In genomic region chr1:23798662-23799142, GRCh38 we compare ENCODE assay signal across 8 cellular contexts. TPM values are rescaled to one million over a fixed set of nuclear protein-coding genes. Genes with fewer than 3 reads are reported as not detected.
DNase-seq lines count a peak whose midpoint lies in the region; ATAC-seq, FAIRE-seq and TF ChIP-seq lines count a peak whose summit lies in the region.

No MANE protein-coding gene starts in this region.

- DNase-seq in AG04449 (ENCODE audit: low read depth, low spot score) (no peak), K562 (ENCODE audit: extremely low read depth in 1 of 4, low spot score in 3 of 4) (peak; percentile 43 to 70 (median 52)), mucosa of gallbladder (ENCODE audit: low spot score) (peak; percentile 59), NCI-H526 (lab: John Stamatoyannopoulos, UW) (no peak), HuH-7.5 (ENCODE audit: low spot score) (no peak), HEK293T (ENCODE audit: extremely low spot score) (no peak)

- intact Hi-C loops in K562 (cut with micrococcal nuclease) = no loop called here

- peak overlapping the region; percentile 89 for H3K27ac ChIP-seq in HUES48 (ENCODE audit: low read depth, low read length)
- H3K27ac ChIP-seq in K562 (ENCODE audit: extremely low read depth, low read depth, low read length) = peak overlapping the region; percentile 74

- H3K4me2 ChIP-seq in K562 (ENCODE audit: insufficient read depth, low read length) = peak overlapping the region; percentile 96; the same call in 1 of the 2 replicates

- peaks cover 24% of the 10 kb centered on the region for H3K79me2 ChIP-seq in K562 (ENCODE audit: control insufficient read depth, insufficient read depth, low read length)

- peaks cover 5% of the 10 kb centered on the region; the same call in 1 of the 2 replicates for H3K27me3 ChIP-seq in HUES48 (ENCODE audit: control insufficient read depth, insufficient read depth, low read length)
- no peaks in the 10 kb centered on the region for H3K27me3 ChIP-seq in K562 (ENCODE audit: control insufficient read depth in 2 of 2, insufficient read depth in 2 of 2, low read length in 2 of 2)

- BruUV-seq in K562 (replicated peaks; lab: Mats Ljungman, UMichigan) = no TSS peak

- H3K4me3 ChIP-seq in AG04449 (ENCODE audit: low read depth, low read length) = peak overlapping the region; percentile 85; the same call in 1 of the 2 replicates
- H3K4me3 ChIP-seq in HUES48 (ENCODE audit: low read depth, low read length) = no peak overlapping the region
- H3K4me3 ChIP-seq in K562 = no peak overlapping the region

- CTCF ChIA-PET in AG04449 (lab: Yijun Ruan, JAX) = interaction anchor here (0.8 to 1.4 kb wide), 6 partner anchors 9 to 27 kb away, joined by 3 to 6 read pairs (median 3); no protein-coding TSS in a partner anchor
- CTCF ChIA-PET in K562 (lab: Yijun Ruan, JAX; ENCODE audit: low intra/inter-chr PET ratio) = no interaction called here
- CTCF ChIA-PET in HEK293T (lab: Yijun Ruan, JAX) = interaction anchor here (1.0 to 1.1 kb wide), 2 partner anchors 12 to 66 kb away, joined by 3 to 5 read pairs; no protein-coding TSS in a partner anchor

- H3K4me1 ChIP-seq in HUES48 (ENCODE audit: control insufficient read depth, insufficient read depth, low read length) (peaks cover 8% of the 10 kb centered on the region), K562 (replicated peaks in 1 of 2; ENCODE audit: control insufficient read depth in 2 of 2, insufficient read depth in 2 of 2, low read length in 2 of 2) (peaks cover 21 to 55% of the 10 kb centered on the region in 2 experiments)

- peaks cover 5% of the 10 kb centered on the region for H3K9me1 ChIP-seq in K562 (ENCODE audit: control insufficient read depth, insufficient read depth, low read length)

- H3K9ac ChIP-seq in HUES48 (ENCODE audit: low read depth, low read length) (no peak overlapping the region), K562 (ENCODE audit: insufficient read depth in 1 of 2, low read depth in 2 of 2, low read length in 2 of 2) (peak overlapping the region; percentile 70 to 93)

- TF ChIP-seq CTCF in AG04449 (IDR thresholded peaks at IDR 0.05; ENCODE audit: insufficient read depth, low read length, missing control alignments) (no peak), K562 (IDR thresholded peaks at IDR 0.05 in 2 of 3, conservative IDR thresholded peaks at IDR 0.05 in 1 of 3; ENCODE audit: insufficient read depth in 2 of 3, low read depth in 1 of 3, low read length in 3 of 3) (peak; percentile 60 to 71 (median 60))

- TF ChIP-seq RAD21 in K562 (CRISPR knock-in tag; conservative IDR thresholded peaks at IDR 0.05 in 1 of 2, IDR thresholded peaks at IDR 0.05 in 1 of 2) = peak in 1 of 2 experiments; percentile 26; a peak in 1 of 4 replicates

- H2AFZ ChIP-seq in K562 (ENCODE audit: low read depth, low read length) = no peak overlapping the region

- H4K20me1 ChIP-seq in K562 (replicated peaks; ENCODE audit: control insufficient read depth, insufficient read depth, low read length) = no peaks in the 10 kb centered on the region

- H3K9me3 ChIP-seq in HUES48 (ENCODE audit: control insufficient read depth, insufficient read depth, low read length) (no peaks in the 10 kb centered on the region), K562 (replicated peaks; ENCODE audit: control insufficient read depth, insufficient read depth, low read depth, low read length) (no peaks in the 10 kb centered on the region)

- peaks cover 38% of the 10 kb centered on the region for H3K36me3 ChIP-seq in HUES48 (ENCODE audit: control insufficient read depth, insufficient read depth, low read length)
- peaks cover 52% of the 10 kb centered on the region; the same call in 2 of the 3 replicates for H3K36me3 ChIP-seq in K562 (ENCODE audit: control insufficient read depth, insufficient read depth, low read length)

- peak; percentile 33 for ATAC-seq in K562
- no peak for ATAC-seq in GM21526 (IDR thresholded peaks at IDR 0.05; ENCODE audit: low FRiP score, unreplicated experiment)

- FAIRE-seq in K562 (lab: Jason Lieb, UNC) = no peak

- POLR2A ChIA-PET in AG04449 (lab: Yijun Ruan, JAX) (interaction anchor here (1.1 to 2.7 kb wide), 3 partner anchors 19 to 248 kb away, joined by 3 to 10 read pairs (median 6); partner anchors contain the start of gene HMGCL), K562 (lab: Yijun Ruan, JAX) (interaction anchor here (0.6 to 6.8 kb wide), 9 partner anchors 8 to 91 kb away, joined by 3 to 71 read pairs (median 4); partner anchors contain the start of genes LYPLA2 and PITHD1), HEK293T (lab: Yijun Ruan, JAX) (interaction anchor here (0.6 to 2.6 kb wide), 3 partner anchors 8 to 21 kb away, joined by 3 to 18 read pairs (median 6); partner anchors contain the start of gene PITHD1)

- no peak for TF ChIP-seq EP300 in K562 (IDR thresholded peaks at IDR 0.05; ENCODE audit: low read length)

- WGBS in K562 (ENCODE audit: insufficient coverage, low coverage, missing lambda C conversion rate) = 78% methylated on average over 12 of the region's 12 CpGs

- in situ Hi-C loops in K562 (cut with MboI) = no loop called here

- no peak for TF ChIP-seq POLR2A in K562 (conservative IDR thresholded peaks at IDR 0.05)

RNA-seq across cellular contexts. Expression of gene GALE, which starts 1.9 kb away (rescaled TPM):
- total RNA-seq in K562 (2011; cell fraction: chromatin; rRNA removed; ENCODE audit: low replicate concordance) = 48.0 and 134 TPM in 2 replicates
- total RNA-seq in K562 (2011; cell fraction: nucleolus; rRNA removed) = 107 and 108 TPM in 2 replicates
- total RNA-seq in K562 (2011; cell fraction: nucleoplasm; rRNA removed) = 54.4 and 66.4 TPM in 2 replicates
- total RNA-seq in K562 (2014; rRNA removed) (130 and 133 TPM in 2 replicates), K562 (2014; rRNA removed; fragmentation: Illumina TruSeq; extraction: Trizol) (36.8 and 48.3 TPM in 2 replicates), K562 (2015; rRNA removed; fragmentation: Illumina TruSeq; extraction: Trizol) (86.2 and 91.3 TPM in 2 replicates), K562 (2021) (108 and 112 TPM in 2 replicates), mucosa of gallbladder (111 TPM)
- polyA plus RNA-seq in K562 (2011; rRNA removed) (88.3 and 104 TPM in 2 replicates), K562 (2014; fragmentation: Illumina TruSeq; extraction: Trizol) (96.6 and 108 TPM in 2 replicates), K562 (2014; fragmentation: Nextera tagmentation; extraction: Ambion mirVana) (10 to 100 TPM in 1 of 2 experiments, 1 to 10 TPM in 1; 8.4 to 48.4 TPM), K562 (2014; rRNA removed) (125 and 139 TPM in 2 replicates)
- 132 and 175 TPM in 2 replicates for polyA plus RNA-seq in K562 (2011; cell fraction: cytosol; rRNA removed)
- polyA plus RNA-seq in K562 (2011; cell fraction: nucleus; rRNA removed) = 105 and 111 TPM in 2 replicates
- polyA plus RNA-seq in K562 (2012) = 89.3 and 129 TPM in 2 replicates
- 33.6 and 40.5 TPM in 2 replicates for polyA minus RNA-seq in K562 (2011; rRNA and poly(A)+ RNA removed)
- 29.0 and 36.3 TPM in 2 replicates for polyA minus RNA-seq in K562 (2011; cell fraction: cytosol; rRNA and poly(A)+ RNA removed)
- 28.5 and 41.0 TPM in 2 replicates for polyA minus RNA-seq in K562 (2011; cell fraction: nucleus; rRNA and poly(A)+ RNA removed)

RNA-seq across cellular contexts. Expression of gene LYPLA2, which starts 7.8 kb away (rescaled TPM):
- 27.3 and 126 TPM in 2 replicates for total RNA-seq in K562 (2011; cell fraction: chromatin; rRNA removed; ENCODE audit: low replicate concordance)
- total RNA-seq in K562 (2011; cell fraction: nucleolus; rRNA removed) = 89.4 and 103 TPM in 2 replicates
- 56.7 and 62.0 TPM in 2 replicates for total RNA-seq in K562 (2011; cell fraction: nucleoplasm; rRNA removed)
- total RNA-seq in K562 (2014; rRNA removed) (126 and 144 TPM in 2 replicates), K562 (2014; rRNA removed; fragmentation: Illumina TruSeq; extraction: Trizol) (17.4 and 25.8 TPM in 2 replicates), K562 (2015; rRNA removed; fragmentation: Illumina TruSeq; extraction: Trizol) (56.5 and 58.4 TPM in 2 replicates), K562 (2021) (108 and 109 TPM in 2 replicates), mucosa of gallbladder (63.2 TPM)
- polyA plus RNA-seq in K562 (2011; rRNA removed) (60.1 and 72.7 TPM in 2 replicates), K562 (2014; fragmentation: Illumina TruSeq; extraction: Trizol) (90.2 and 141 TPM in 2 replicates), K562 (2014; fragmentation: Nextera tagmentation; extraction: Ambion mirVana) (1 to 10 TPM; 3.9 to 9.9 TPM), K562 (2014; rRNA removed) (127 and 128 TPM in 2 replicates)
- 89.6 and 223 TPM in 2 replicates for polyA plus RNA-seq in K562 (2011; cell fraction: cytosol; rRNA removed)
- 141 and 217 TPM in 2 replicates for polyA plus RNA-seq in K562 (2011; cell fraction: nucleus; rRNA removed)
- polyA plus RNA-seq in K562 (2012) = 97.6 and 103 TPM in 2 replicates
- polyA minus RNA-seq in K562 (2011; rRNA and poly(A)+ RNA removed) = 21.3 and 39.9 TPM in 2 replicates
- polyA minus RNA-seq in K562 (2011; cell fraction: cytosol; rRNA and poly(A)+ RNA removed) = 64.0 and 69.4 TPM in 2 replicates
- 25.7 and 26.4 TPM in 2 replicates for polyA minus RNA-seq in K562 (2011; cell fraction: nucleus; rRNA and poly(A)+ RNA removed)

RNA-seq across cellular contexts. Expression of gene PITHD1, which starts 20.5 kb away (rescaled TPM):
- 96.3 and 113 TPM in 2 replicates for total RNA-seq in K562 (2011; cell fraction: chromatin; rRNA removed; ENCODE audit: low replicate concordance)
- 53.2 and 60.7 TPM in 2 replicates for total RNA-seq in K562 (2011; cell fraction: nucleolus; rRNA removed)
- total RNA-seq in K562 (2011; cell fraction: nucleoplasm; rRNA removed) = 112 and 144 TPM in 2 replicates
- 149 and 175 TPM in 2 replicates for total RNA-seq in K562 (2014; rRNA removed)
- 172 and 175 TPM in 2 replicates for total RNA-seq in K562 (2014; rRNA removed; fragmentation: Illumina TruSeq; extraction: Trizol)
- 144 and 151 TPM in 2 replicates for total RNA-seq in K562 (2015; rRNA removed; fragmentation: Illumina TruSeq; extraction: Trizol)
- total RNA-seq in K562 (2021) = 126 and 141 TPM in 2 replicates
- polyA plus RNA-seq in K562 (2011; rRNA removed) = 159 and 167 TPM in 2 replicates
- polyA plus RNA-seq in K562 (2011; cell fraction: cytosol; rRNA removed) = 81.9 and 157 TPM in 2 replicates
- 74.8 and 105 TPM in 2 replicates for polyA plus RNA-seq in K562 (2011; cell fraction: nucleus; rRNA removed)
- polyA plus RNA-seq in K562 (2012) = 80.0 and 120 TPM in 2 replicates
- polyA plus RNA-seq in K562 (2014; fragmentation: Illumina TruSeq; extraction: Trizol) = 133 and 138 TPM in 2 replicates
- polyA plus RNA-seq in K562 (2014; fragmentation: Nextera tagmentation; extraction: Ambion mirVana) = 10 to 100 TPM; 46.5 to 51.7 TPM
- polyA plus RNA-seq in K562 (2014; rRNA removed) = 159 and 175 TPM in 2 replicates
- 59.4 and 74.4 TPM in 2 replicates for polyA minus RNA-seq in K562 (2011; rRNA and poly(A)+ RNA removed)
- polyA minus RNA-seq in K562 (2011; cell fraction: cytosol; rRNA and poly(A)+ RNA removed) = 29.4 and 34.5 TPM in 2 replicates
- polyA minus RNA-seq in K562 (2011; cell fraction: nucleus; rRNA and poly(A)+ RNA removed) = 17.0 and 32.8 TPM in 2 replicates
- total RNA-seq in mucosa of gallbladder = 49.0 TPM

RNA-seq across cellular contexts. Expression of gene HMGCL, which starts 26.5 kb away (rescaled TPM):
- total RNA-seq in K562 (2011; cell fraction: chromatin; rRNA removed; ENCODE audit: low replicate concordance) = 44.6 and 54.9 TPM in 2 replicates
- 33.6 and 36.7 TPM in 2 replicates for total RNA-seq in K562 (2011; cell fraction: nucleolus; rRNA removed)
- 43.8 and 70.2 TPM in 2 replicates for total RNA-seq in K562 (2011; cell fraction: nucleoplasm; rRNA removed)
- total RNA-seq in K562 (2014; rRNA removed) (24.2 TPM in 2 replicates), K562 (2014; rRNA removed; fragmentation: Illumina TruSeq; extraction: Trizol) (14.7 and 18.8 TPM in 2 replicates), K562 (2015; rRNA removed; fragmentation: Illumina TruSeq; extraction: Trizol) (15.5 and 18.0 TPM in 2 replicates), K562 (2021) (19.5 and 20.3 TPM in 2 replicates), mucosa of gallbladder (57.6 TPM)
- polyA plus RNA-seq in K562 (2011; rRNA removed) (37.8 and 43.1 TPM in 2 replicates), K562 (2014; fragmentation: Illumina TruSeq; extraction: Trizol) (22.6 and 23.9 TPM in 2 replicates), K562 (2014; fragmentation: Nextera tagmentation; extraction: Ambion mirVana) (10 to 100 TPM; 73.0 to 82.2 TPM), K562 (2014; rRNA removed) (23.2 and 24.6 TPM in 2 replicates)
- 29.4 and 39.5 TPM in 2 replicates for polyA plus RNA-seq in K562 (2011; cell fraction: cytosol; rRNA removed)
- 22.1 and 29.0 TPM in 2 replicates for polyA plus RNA-seq in K562 (2011; cell fraction: nucleus; rRNA removed)
- 21.8 and 49.2 TPM in 2 replicates for polyA plus RNA-seq in K562 (2012)
- polyA minus RNA-seq in K562 (2011; rRNA and poly(A)+ RNA removed) = 26.6 and 26.7 TPM in 2 replicates
- polyA minus RNA-seq in K562 (2011; cell fraction: cytosol; rRNA and poly(A)+ RNA removed) = 9.7 and 10.6 TPM in 2 replicates
- polyA minus RNA-seq in K562 (2011; cell fraction: nucleus; rRNA and poly(A)+ RNA removed) = 8.5 and 13.7 TPM in 2 replicates

RNA-seq across cellular contexts. Expression of gene ELOA, which starts 55.4 kb away (rescaled TPM):
- 40.0 and 60.8 TPM in 2 replicates for total RNA-seq in K562 (2011; cell fraction: chromatin; rRNA removed; ENCODE audit: low replicate concordance)
- total RNA-seq in K562 (2011; cell fraction: nucleolus; rRNA removed) = 22.4 and 23.7 TPM in 2 replicates
- 31.1 and 33.1 TPM in 2 replicates for total RNA-seq in K562 (2011; cell fraction: nucleoplasm; rRNA removed)
- total RNA-seq in K562 (2014; rRNA removed) = 61.3 and 70.8 TPM in 2 replicates
- 74.1 and 75.8 TPM in 2 replicates for total RNA-seq in K562 (2014; rRNA removed; fragmentation: Illumina TruSeq; extraction: Trizol)
- 77.6 and 80.0 TPM in 2 replicates for total RNA-seq in K562 (2015; rRNA removed; fragmentation: Illumina TruSeq; extraction: Trizol)
- 66.6 and 70.8 TPM in 2 replicates for total RNA-seq in K562 (2021)
- polyA plus RNA-seq in K562 (2011; rRNA removed) = 29.7 and 33.3 TPM in 2 replicates
- polyA plus RNA-seq in K562 (2011; cell fraction: cytosol; rRNA removed) = 13.9 and 14.8 TPM in 2 replicates
- polyA plus RNA-seq in K562 (2011; cell fraction: nucleus; rRNA removed) = 24.7 and 25.8 TPM in 2 replicates
- 28.7 and 53.0 TPM in 2 replicates for polyA plus RNA-seq in K562 (2012)
- 80.6 and 98.6 TPM in 2 replicates for polyA plus RNA-seq in K562 (2014; fragmentation: Illumina TruSeq; extraction: Trizol)
- polyA plus RNA-seq in K562 (2014; fragmentation: Nextera tagmentation; extraction: Ambion mirVana) = 10 to 100 TPM; 31.9 to 53.6 TPM
- 44.4 and 48.7 TPM in 2 replicates for polyA plus RNA-seq in K562 (2014; rRNA removed)
- polyA minus RNA-seq in K562 (2011; rRNA and poly(A)+ RNA removed) = 35.1 and 35.7 TPM in 2 replicates
- 25.7 and 34.4 TPM in 2 replicates for polyA minus RNA-seq in K562 (2011; cell fraction: cytosol; rRNA and poly(A)+ RNA removed)
- polyA minus RNA-seq in K562 (2011; cell fraction: nucleus; rRNA and poly(A)+ RNA removed) = 10.5 and 19.7 TPM in 2 replicates
- 35.0 TPM for total RNA-seq in mucosa of gallbladder

Comparison
In these comparisons a context has a peak if more than half of its experiments do, and no peak if none do; other contexts are left out.
1. DNase-seq: peak in K562 (4 of 4) and mucosa of gallbladder (single experiment); none in AG04449 (single experiment), NCI-H526 (0 of 2), HuH-7.5 (single experiment) and HEK293T (single experiment).